1 cellular context compared by ENCODE assay signal in genomic region chr3:48472923-48473616, GRCh38.
A peak's percentile ranks its signal among the peaks of the same experiment; 100 is the strongest.
TF ChIP-seq lines count a peak whose summit lies in the region.

No MANE protein-coding gene starts in this region.

TF ChIP-seq in HepG2, 621 proteins besides CTCF, POLR2A, EP300 and RAD21 (continues in another document):
- TF ChIP-seq ZMYM4 (CRISPR knock-in tag; IDR thresholded peaks at IDR 0.05) (peak; percentile 90), FOXA1 (IDR thresholded peaks at IDR 0.05) (no peak), FOXA1 (CRISPR knock-in tag; IDR thresholded peaks at IDR 0.05) (0 out of 2 replicates have a peak, but pooled peaks have one; percentile 39), RBM22 (optimal IDR thresholded peaks at IDR 0.05; ENCODE audit: low read length) (peak; percentile 22), SIX4 (CRISPR knock-in tag; IDR thresholded peaks at IDR 0.05) (0 out of 2 replicates have a peak, but pooled peaks have one; percentile 19), ZNF644 (CRISPR knock-in tag; IDR thresholded peaks at IDR 0.05; ENCODE audit: low read depth) (peak; percentile 100), ERF (CRISPR knock-in tag; IDR thresholded peaks at IDR 0.05) (peak; percentile 76), POGK (CRISPR knock-in tag; conservative IDR thresholded peaks at IDR 0.05) (no peak), SOX6 (IDR thresholded peaks at IDR 0.05) (no peak), SOX6 (CRISPR knock-in tag; IDR thresholded peaks at IDR 0.05) (peak; percentile 59), KMT2A (CRISPR knock-in tag; IDR thresholded peaks at IDR 0.05) (peak; percentile 39; the same call in 1 of the 2 replicates), ZBTB34 (CRISPR knock-in tag; IDR thresholded peaks at IDR 0.05) (0 out of 2 replicates have a peak, but pooled peaks have one; percentile 18), MYC (CRISPR knock-in tag; IDR thresholded peaks at IDR 0.05; ENCODE audit: borderline replicate concordance) (peak; percentile 76), MEF2D (CRISPR knock-in tag; IDR thresholded peaks at IDR 0.05) (no peak; the same call in 1 of the 2 replicates), ZBTB8A (CRISPR knock-in tag; IDR thresholded peaks at IDR 0.05; ENCODE audit: borderline replicate concordance, low read depth) (no peak), RXRB (CRISPR knock-in tag; IDR thresholded peaks at IDR 0.05; ENCODE audit: borderline replicate concordance) (peak; percentile 60; the same call in 1 of the 2 replicates), ZNF281 (CRISPR knock-in tag; IDR thresholded peaks at IDR 0.05; ENCODE audit: borderline replicate concordance) (peak; percentile 88), KLF6 (CRISPR knock-in tag; IDR thresholded peaks at IDR 0.05) (0 out of 2 replicates have a peak, but pooled peaks have one; percentile 45), SP5 (CRISPR knock-in tag; IDR thresholded peaks at IDR 0.05; ENCODE audit: borderline replicate concordance, low read depth) (peak; percentile 71), GABPB1 (CRISPR knock-in tag; IDR thresholded peaks at IDR 0.05) (peak; percentile 71), SAP130 (CRISPR knock-in tag; IDR thresholded peaks at IDR 0.05; ENCODE audit: low read depth) (peak; percentile 74), ZNF121 (CRISPR knock-in tag; IDR thresholded peaks at IDR 0.05) (peak; percentile 74; the same call in 1 of the 2 replicates), KDM5B (CRISPR knock-in tag; IDR thresholded peaks at IDR 0.05; ENCODE audit: borderline replicate concordance) (peak; percentile 70; the same call in 1 of the 2 replicates), NR2F1 (CRISPR knock-in tag; IDR thresholded peaks at IDR 0.05) (peak; percentile 68 to 70), KDM6A (CRISPR knock-in tag; IDR thresholded peaks at IDR 0.05; ENCODE audit: low read depth) (peak; percentile 94), ZNF567 (CRISPR knock-in tag; IDR thresholded peaks at IDR 0.05; ENCODE audit: borderline replicate concordance) (peak; percentile 41; the same call in 1 of the 2 replicates), AKAP8 (CRISPR knock-in tag; IDR thresholded peaks at IDR 0.05) (peak; percentile 55; the same call in 1 of the 2 replicates), HES4 (CRISPR knock-in tag; IDR thresholded peaks at IDR 0.05; ENCODE audit: borderline replicate concordance) (peak; percentile 49; the same call in 1 of the 2 replicates), U2AF1 (optimal IDR thresholded peaks at IDR 0.05; ENCODE audit: low read depth, low read length) (no peak), PTBP1 (IDR thresholded peaks at IDR 0.05; ENCODE audit: low read depth, low read length, poor library complexity, severe bottlenecking) (peak; percentile 41), ATF7 (IDR thresholded peaks at IDR 0.05) (peak; percentile 91), ATF7 (CRISPR knock-in tag; IDR thresholded peaks at IDR 0.05) (peak; percentile 87), SP1 (IDR thresholded peaks at IDR 0.05) (no peak), SP1 (CRISPR knock-in tag; IDR thresholded peaks at IDR 0.05) (no peak; the same call in 1 of the 2 replicates), ZGPAT (CRISPR knock-in tag; IDR thresholded peaks at IDR 0.05) (peak; percentile 90), ZNF605 (CRISPR knock-in tag; IDR thresholded peaks at IDR 0.05) (peak; percentile 60; the same call in 1 of the 2 replicates), ZNF619 (CRISPR knock-in tag; IDR thresholded peaks at IDR 0.05) (peak; percentile 70; the same call in 1 of the 2 replicates), ZC3H13 (CRISPR knock-in tag; IDR thresholded peaks at IDR 0.05) (no peak), SMAD1 (CRISPR knock-in tag; IDR thresholded peaks at IDR 0.05; ENCODE audit: borderline replicate concordance, low read depth) (0 out of 2 replicates have a peak, but pooled peaks have one; percentile 81), CEBPB (IDR thresholded peaks at IDR 0.05; ENCODE audit: borderline replicate concordance, low read depth, low read length) (no peak), ZNF704 (CRISPR knock-in tag; IDR thresholded peaks at IDR 0.05; ENCODE audit: borderline replicate concordance) (peak; percentile 20; the same call in 1 of the 2 replicates), ZNF253 (CRISPR knock-in tag; IDR thresholded peaks at IDR 0.05; ENCODE audit: borderline replicate concordance) (no peak), ELF3 (CRISPR knock-in tag; IDR thresholded peaks at IDR 0.05) (peak; percentile 10; the same call in 1 of the 2 replicates), ZNF652 (CRISPR knock-in tag; IDR thresholded peaks at IDR 0.05; ENCODE audit: borderline replicate concordance, low read depth) (0 out of 2 replicates have a peak, but pooled peaks have one; percentile 27), ZFP41 (CRISPR knock-in tag; IDR thresholded peaks at IDR 0.05; ENCODE audit: borderline replicate concordance) (0 out of 2 replicates have a peak, but pooled peaks have one; percentile 27), IKZF5 (CRISPR knock-in tag; IDR thresholded peaks at IDR 0.05) (peak; percentile 60), RERE (CRISPR knock-in tag; IDR thresholded peaks at IDR 0.05; ENCODE audit: low read depth) (0 out of 2 replicates have a peak, but pooled peaks have one; percentile 19), TBX3 (IDR thresholded peaks at IDR 0.05; ENCODE audit: borderline replicate concordance) (peak; percentile 2; the same call in 1 of the 2 replicates), TGIF2 (CRISPR knock-in tag; IDR thresholded peaks at IDR 0.05) (peak; percentile 79), HDAC2 (CRISPR knock-in tag; IDR thresholded peaks at IDR 0.05) (peak; percentile 72), NFKB2 (CRISPR knock-in tag; IDR thresholded peaks at IDR 0.05; ENCODE audit: borderline replicate concordance) (peak; percentile 47; the same call in 1 of the 2 replicates)
